In the genomic region with DNA sequence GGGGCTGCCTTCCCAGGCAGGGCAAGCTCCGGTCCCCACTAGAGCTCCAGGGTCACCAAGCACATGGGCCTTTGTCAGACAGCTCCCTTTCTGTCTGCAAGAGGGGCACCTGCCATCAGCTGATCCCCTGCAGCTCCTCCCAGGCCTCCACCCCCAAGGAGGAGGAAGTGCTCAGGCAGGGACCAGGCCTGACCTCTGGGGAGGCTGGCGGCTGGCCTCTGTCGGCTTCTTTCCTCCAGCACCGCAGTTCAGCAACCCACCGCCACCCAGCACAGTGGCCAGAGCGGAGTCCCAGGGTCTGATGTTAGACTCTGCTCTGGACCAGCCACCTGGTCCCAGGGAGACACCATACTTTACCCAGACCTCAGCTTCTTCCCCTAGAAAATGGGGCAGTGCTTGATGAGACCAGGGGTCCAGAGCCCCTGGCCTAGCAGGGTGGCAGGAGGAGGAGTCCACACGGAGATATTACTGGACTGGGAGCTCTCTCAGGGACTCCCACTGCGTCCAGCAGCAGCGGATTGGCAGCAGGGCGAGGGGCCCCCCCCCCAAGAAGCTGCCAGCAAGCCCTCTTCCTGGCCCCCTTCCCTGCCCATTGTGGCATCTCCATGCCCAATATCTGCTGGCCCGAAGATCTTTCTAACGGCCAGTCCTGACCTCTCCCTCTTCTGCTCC, we compare ENCODE assay signal across 15 cellular contexts. TPM values are rescaled to one million over a fixed set of nuclear protein-coding genes. Genes with fewer than 3 reads are reported as not detected.
DNase-seq lines count a peak whose midpoint lies in the region; ATAC-seq, FAIRE-seq and TF ChIP-seq lines count a peak whose summit lies in the region.
"Had no signal": no experiment of that assay in that cellular context is flagged by ENCODE, and none has a peak within 500 bp of the region (broad histone marks: within the 10 kb centered on the region; RNA-seq: fewer than 3 reads in every experiment).

No MANE protein-coding gene starts in this region.

- peak; percentile 73 for DNase-seq in GM12891 (ENCODE audit: insufficient read length, low spot score)
- DNase-seq in activated B cell treated with CpG ODN at 0.5 μM for 24 hours = no peak
- no peak for DNase-seq in neural crest cell (ENCODE audit: low read depth, low spot score)
- no peak for DNase-seq in cerebellum (ENCODE audit: low spot score)
- DNase-seq in immature natural killer cell = no peak
- DNase-seq in HuH-7.5 (ENCODE audit: low spot score) = no peak
- DNase-seq: activated CD4-positive, alpha-beta T cell treated with anti-CD3 and anti-CD28 coated beads, Interleukin-2, amount 50 U/mL, for 4 hours; amniotic stem cell; DMS79 treated with DMSO at 0.1 percent for 48 hours; lower lobe of right lung; spleen; stimulated activated naive CD8-positive, alpha-beta T cell treated with anti-CD3 and anti-CD28 coated beads, Interleukin-15, amount 100 ng/mL, for 72 hours had no signal

- H3K27ac Mint-ChIP-seq in activated B cell treated with CpG ODN at 0.5 μM for 24 hours (peak overlapping the region; percentile 87), neural crest cell (ENCODE audit: unreplicated experiment) (peak overlapping the region; percentile 60), immature natural killer cell (peak overlapping the region in 3 of 6 donors; percentile 30 to 74 (median 35))

- peaks cover 0 to 12% of the 10 kb centered on the region in 2 experiments; a peak in 2 of 3 replicates for H3K36me3 ChIP-seq in HEK293 (ENCODE audit: control insufficient read depth in 2 of 2, insufficient read depth in 1 of 2, low read length in 2 of 2)

- POLR2A ChIA-PET in HEK293 (lab: Yijun Ruan, JAX) (interaction anchor here (1.7 kb wide), 1 partner anchor 45 kb away, joined by 4 read pairs; no protein-coding TSS in a partner anchor), activated B cell treated with CpG ODN at 0.5 μM for 24 hours (lab: Charles Lee) (interaction anchor here (0.6 to 2.4 kb wide), 9 partner anchors 16 to 727 kb away, joined by 3 to 10 read pairs (median 3); partner anchors contain the start of genes BLOC1S3, PPP1R37, RELB and TRAPPC6A)

- TF ChIP-seq CTCF in HEK293 (tag by site-specific recombination; IDR thresholded peaks at IDR 0.05) (no peak), activated B cell treated with CpG ODN at 0.5 μM for 24 hours (IDR thresholded peaks at IDR 0.05) (no peak), neural crest cell (conservative IDR thresholded peaks at IDR 0.05) (no peak)

- no peaks in the 10 kb centered on the region for H3K9me3 ChIP-seq in HEK293 (ENCODE audit: control insufficient read depth, insufficient read depth, low read depth, low read length)
- H3K9me3 ChIP-seq: lower lobe of right lung, spleen had no signal

- H3K9me3 Mint-ChIP-seq in activated B cell treated with CpG ODN at 0.5 μM for 24 hours = no peaks in the 10 kb centered on the region
- H3K9me3 Mint-ChIP-seq in neural crest cell = no peaks in the 10 kb centered on the region
- no peaks in the 10 kb centered on the region for H3K9me3 Mint-ChIP-seq in immature natural killer cell
- H3K9me3 Mint-ChIP-seq: stimulated activated naive CD8-positive, alpha-beta T cell treated with anti-CD3 and anti-CD28 coated beads, Interleukin-15, amount 100 ng/mL, for 72 hours had no signal

- H3K4me1 ChIP-seq in HEK293 (ENCODE audit: control insufficient read depth, insufficient read depth, low read length) = peaks cover 5% of the 10 kb centered on the region; the same call in 1 of the 2 replicates
- H3K4me1 ChIP-seq: lower lobe of right lung had no signal

- H3K27me3 Mint-ChIP-seq in activated B cell treated with CpG ODN at 0.5 μM for 24 hours (no peaks in the 10 kb centered on the region), neural crest cell (ENCODE audit: low read depth) (no peaks in the 10 kb centered on the region), immature natural killer cell (ENCODE audit: low read depth in 3 of 3) (peaks cover 0 to 3% (median 0%) of the 10 kb centered on the region in 3 donors)
- H3K27me3 Mint-ChIP-seq: stimulated activated naive CD8-positive, alpha-beta T cell treated with anti-CD3 and anti-CD28 coated beads, Interleukin-15, amount 100 ng/mL, for 72 hours had no signal

- peak overlapping the region; percentile 75 for H3K4me3 Mint-ChIP-seq in activated B cell treated with CpG ODN at 0.5 μM for 24 hours
- no peak overlapping the region for H3K4me3 Mint-ChIP-seq in neural crest cell
- no peak overlapping the region for H3K4me3 Mint-ChIP-seq in immature natural killer cell
- H3K4me3 Mint-ChIP-seq: stimulated activated naive CD8-positive, alpha-beta T cell treated with anti-CD3 and anti-CD28 coated beads, Interleukin-15, amount 100 ng/mL, for 72 hours had no signal

- H3K27ac ChIP-seq in HEK293 (ENCODE audit: extremely low read depth, low read depth, low read length) = peak overlapping the region; percentile 52
- H3K27ac ChIP-seq: lower lobe of right lung had no signal

- peaks cover 50% of the 10 kb centered on the region for H3K4me1 Mint-ChIP-seq in activated B cell treated with CpG ODN at 0.5 μM for 24 hours
- H3K4me1 Mint-ChIP-seq in neural crest cell = peaks cover 28% of the 10 kb centered on the region
- H3K4me1 Mint-ChIP-seq in immature natural killer cell = peaks cover 14 to 18% of the 10 kb centered on the region in 2 donors

- TF ChIP-seq POLR2A in GM12891 (IDR thresholded peaks at IDR 0.05; ENCODE audit: low read depth, low read length) = peak; percentile 38; the same call in 1 of the 2 replicates

- intact Hi-C loops in activated B cell treated with CpG ODN at 0.5 μM for 24 hours (cut with micrococcal nuclease) = no loop called here

- CTCF ChIA-PET in HEK293 (lab: Yijun Ruan, JAX) (interaction anchor here (0.6 to 3.2 kb wide), 5 partner anchors 11 to 185 kb away, joined by 3 to 23 read pairs (median 4); no protein-coding TSS in a partner anchor), activated B cell treated with CpG ODN at 0.5 μM for 24 hours (lab: Charles Lee) (interaction anchor here (1.1 to 1.6 kb wide), 3 partner anchors 10 to 33 kb away, joined by 3 to 5 read pairs (median 4); no protein-coding TSS in a partner anchor)

- FAIRE-seq in GM12891 (lab: Jason Lieb, UNC) = no peak

- ATAC-seq in activated B cell treated with CpG ODN at 0.5 μM for 24 hours (ENCODE audit: low read depth) = no peak
- ATAC-seq in GM21723 (IDR thresholded peaks at IDR 0.05; ENCODE audit: unreplicated experiment) = no peak
- ATAC-seq: Panc1; stimulated activated naive CD8-positive, alpha-beta T cell treated with anti-CD3 and anti-CD28 coated beads, Interleukin-15, amount 100 ng/mL, for 72 hours had no signal

- H3K4me3 ChIP-seq in HEK293 (ENCODE audit: low read depth, low read length) = no peak overlapping the region
- H3K4me3 ChIP-seq: lower lobe of right lung had no signal

- H3K36me3 Mint-ChIP-seq in activated B cell treated with CpG ODN at 0.5 μM for 24 hours (ENCODE audit: low read depth) (peaks cover 10% of the 10 kb centered on the region), neural crest cell (ENCODE audit: low read depth) (peaks cover 2% of the 10 kb centered on the region), immature natural killer cell (no peaks in the 10 kb centered on the region)

TF ChIP-seq in GM12891, 5 proteins besides CTCF, POLR2A, EP300 and RAD21:
- TF ChIP-seq POU2F2 (IDR thresholded peaks at IDR 0.05; ENCODE audit: low read depth, low read length) (0 out of 2 replicates have a peak, but pooled peaks have one; percentile 41), POLR2AphosphoS5 (IDR thresholded peaks at IDR 0.05; ENCODE audit: low read depth, low read length) (0 out of 2 replicates have a peak, but pooled peaks have one; percentile 47), PAX5 (IDR thresholded peaks at IDR 0.05; ENCODE audit: insufficient read depth, low read length, severe bottlenecking) (no peak), TAF1 (IDR thresholded peaks at IDR 0.05; ENCODE audit: low read depth, low read length) (peak; percentile 34; the same call in 1 of the 2 replicates), SPI1 (IDR thresholded peaks at IDR 0.05; ENCODE audit: low read depth, low read length) (peak; percentile 78)

TF ChIP-seq in HEK293, 187 proteins besides CTCF, POLR2A, EP300 and RAD21 (continues in another document):
- TF ChIP-seq ZNF596 (tag by site-specific recombination; IDR thresholded peaks at IDR 0.05) (no peak), ZNF394 (tag by site-specific recombination; IDR thresholded peaks at IDR 0.05; ENCODE audit: borderline replicate concordance) (peak; percentile 65; the same call in 1 of the 2 replicates), SP3 (tag by site-specific recombination; IDR thresholded peaks at IDR 0.05) (no peak), ZNF624 (tag by site-specific recombination; IDR thresholded peaks at IDR 0.05) (no peak)

RNA-seq across cellular contexts. Expression of gene NKPD1, which starts 24.1 kb away (rescaled TPM):
- polyA plus RNA-seq in GM12891 (2012; ENCODE audit: low read depth, missing spikeins) = 0.05 TPM
- 0.11 and 0.12 TPM in 2 replicates for total RNA-seq in activated B cell treated with CpG ODN at 0.5 μM for 24 hours
- total RNA-seq in neural crest cell = 0.16 and 0.39 TPM in 2 replicates
- 0.54 TPM for total RNA-seq in cerebellum
- polyA plus RNA-seq in immature natural killer cell = under 1 TPM in 2 of 3 donors, not detected in 1; 0.18 to 0.43 TPM
- total RNA-seq: lower lobe of right lung had no signal

RNA-seq across cellular contexts. Expression of gene TRAPPC6A, which starts 41.4 kb away (rescaled TPM):
- polyA plus RNA-seq in GM12891 (2012; ENCODE audit: low read depth, missing spikeins) = 106 TPM
- total RNA-seq in activated B cell treated with CpG ODN at 0.5 μM for 24 hours (51.8 and 56.0 TPM in 2 replicates), neural crest cell (22.2 and 25.1 TPM in 2 replicates), cerebellum (7.0 TPM)
- 100 to 1,000 TPM; 132 to 193 (median 166) TPM for polyA plus RNA-seq in immature natural killer cell

RNA-seq across cellular contexts. Expression of gene BLOC1S3, which starts 41.9 kb away (rescaled TPM):
- polyA plus RNA-seq in GM12891 (2012; ENCODE audit: low read depth, missing spikeins) = 5.4 TPM
- total RNA-seq in activated B cell treated with CpG ODN at 0.5 μM for 24 hours (15.6 and 16.5 TPM in 2 replicates), neural crest cell (9.3 and 9.7 TPM in 2 replicates), cerebellum (2.5 TPM)
- 10 to 100 TPM in 1 of 3 donors, 1 to 10 TPM in 2; 2.9 to 22.4 (median 8.5) TPM for polyA plus RNA-seq in immature natural killer cell

RNA-seq across cellular contexts. Expression of gene PPP1R37, which starts 43.7 kb away (rescaled TPM):
- 9.5 TPM for polyA plus RNA-seq in GM12891 (2012; ENCODE audit: low read depth, missing spikeins)
- total RNA-seq in activated B cell treated with CpG ODN at 0.5 μM for 24 hours = 18.8 and 27.2 TPM in 2 replicates
- 35.8 and 38.6 TPM in 2 replicates for total RNA-seq in neural crest cell
- 19.5 TPM for total RNA-seq in cerebellum
- 1 to 10 TPM in 1 of 3 donors, under 1 TPM in 1, not detected in 1; 0.37 to 1.1 TPM for polyA plus RNA-seq in immature natural killer cell

RNA-seq across cellular contexts. Expression of gene GEMIN7, which starts 57.6 kb away (rescaled TPM):
- 43.2 TPM for polyA plus RNA-seq in GM12891 (2012; ENCODE audit: low read depth, missing spikeins)
- total RNA-seq in activated B cell treated with CpG ODN at 0.5 μM for 24 hours (37.0 and 38.7 TPM in 2 replicates), neural crest cell (36.0 and 36.2 TPM in 2 replicates), cerebellum (9.1 TPM)
- 100 to 1,000 TPM; 120 to 130 (median 123) TPM for polyA plus RNA-seq in immature natural killer cell
